ENCODE assay signal across 1 cellular context in the genomic region with DNA sequence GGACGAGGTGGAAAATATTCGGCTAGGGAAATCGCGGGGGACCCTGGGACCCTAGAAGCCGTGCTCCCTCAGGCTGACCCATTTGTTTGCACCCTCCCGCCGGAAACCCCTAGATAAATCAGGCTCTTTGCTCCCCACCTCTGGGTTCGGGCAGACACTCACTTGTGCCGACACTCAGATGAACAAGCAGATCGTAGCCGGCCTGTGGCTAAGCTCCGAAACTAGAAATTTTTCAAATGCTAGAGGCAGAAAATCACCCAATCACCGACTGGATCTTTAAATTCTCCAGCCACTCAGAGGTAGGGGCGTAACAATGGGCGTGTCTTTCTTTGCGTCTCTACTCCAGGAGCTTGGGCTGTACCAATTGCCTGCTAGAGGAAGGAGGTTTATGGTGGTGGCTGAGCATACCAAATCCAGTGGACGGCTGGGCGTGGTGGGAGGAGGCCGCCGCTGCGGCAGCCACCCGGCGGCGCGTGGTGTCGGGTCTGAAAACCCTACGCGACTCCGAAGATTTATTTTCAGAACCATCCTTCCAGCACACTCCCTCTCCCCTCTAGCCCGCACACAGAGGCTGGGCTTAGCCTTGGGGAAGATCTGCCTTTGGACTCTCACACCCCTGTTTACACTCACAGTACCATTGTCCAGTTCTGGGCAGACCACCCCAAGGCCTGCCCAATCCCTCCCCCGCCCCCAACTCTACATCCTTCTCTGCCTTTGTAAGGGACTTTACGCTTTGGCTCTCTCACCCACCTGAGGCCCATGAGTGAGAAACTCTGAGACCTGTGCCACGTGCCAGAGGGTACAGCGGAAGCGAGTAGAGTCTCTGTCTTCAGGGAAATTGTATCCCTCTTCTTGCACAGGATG.
TF ChIP-seq lines count a peak whose summit lies in the region.

TSS of gene PIF1 (minus strand) at position 217 of the 864 bp plus-strand sequence. CDS start 1,312 bp downstream, outside the sequence.

TF ChIP-seq in HepG2, 621 proteins besides CTCF, POLR2A, EP300 and RAD21 (continued from another document):
- TF ChIP-seq RERE (CRISPR knock-in tag; IDR thresholded peaks at IDR 0.05; ENCODE audit: low read depth) (no peak), ZNF264 (CRISPR knock-in tag; IDR thresholded peaks at IDR 0.05) (0 out of 2 replicates have a peak, but pooled peaks have one; percentile 15), PHF21A (CRISPR knock-in tag; IDR thresholded peaks at IDR 0.05) (peak; percentile 72), ZNF788 (CRISPR knock-in tag; IDR thresholded peaks at IDR 0.05; ENCODE audit: borderline replicate concordance) (no peak), NONO (IDR thresholded peaks at IDR 0.05) (no peak), NONO (CRISPR knock-in tag; conservative IDR thresholded peaks at IDR 0.05) (peak; percentile 59), ZNF33B (CRISPR knock-in tag; IDR thresholded peaks at IDR 0.05) (no peak), IRX3 (CRISPR knock-in tag; IDR thresholded peaks at IDR 0.05; ENCODE audit: borderline replicate concordance, low read depth) (no peak), STAT6 (CRISPR knock-in tag; IDR thresholded peaks at IDR 0.05; ENCODE audit: borderline replicate concordance) (no peak), MLLT10 (CRISPR knock-in tag; IDR thresholded peaks at IDR 0.05) (no peak), ZFP82 (CRISPR knock-in tag; IDR thresholded peaks at IDR 0.05; ENCODE audit: borderline replicate concordance) (peak; percentile 81; the same call in 1 of the 2 replicates), POLR2AphosphoS5 (IDR thresholded peaks at IDR 0.05; ENCODE audit: low read depth, low read length) (peak; percentile 71), PBX3 (CRISPR knock-in tag; IDR thresholded peaks at IDR 0.05; ENCODE audit: borderline replicate concordance) (no peak)
- TF ChIP-seq, protein P1, sequence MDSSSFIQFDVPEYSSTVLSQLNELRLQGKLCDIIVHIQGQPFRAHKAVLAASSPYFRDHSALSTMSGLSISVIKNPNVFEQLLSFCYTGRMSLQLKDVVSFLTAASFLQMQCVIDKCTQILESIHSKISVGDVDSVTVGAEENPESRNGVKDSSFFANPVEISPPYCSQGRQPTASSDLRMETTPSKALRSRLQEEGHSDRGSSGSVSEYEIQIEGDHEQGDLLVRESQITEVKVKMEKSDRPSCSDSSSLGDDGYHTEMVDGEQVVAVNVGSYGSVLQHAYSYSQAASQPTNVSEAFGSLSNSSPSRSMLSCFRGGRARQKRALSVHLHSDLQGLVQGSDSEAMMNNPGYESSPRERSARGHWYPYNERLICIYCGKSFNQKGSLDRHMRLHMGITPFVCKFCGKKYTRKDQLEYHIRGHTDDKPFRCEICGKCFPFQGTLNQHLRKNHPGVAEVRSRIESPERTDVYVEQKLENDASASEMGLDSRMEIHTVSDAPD (CRISPR knock-in tag; IDR thresholded peaks at IDR 0.05) = no peak
